In genomic region chr17:65595071-65595655, GRCh38 we compare ENCODE assay signal across 1 cellular context.
TF ChIP-seq lines count a peak whose summit lies in the region.

No MANE protein-coding gene starts in this region.

TF ChIP-seq in Ishikawa, 13 proteins besides CTCF, POLR2A, EP300 and RAD21:
- no peak for TF ChIP-seq REST (IDR thresholded peaks at IDR 0.05; ENCODE audit: low read depth)
- peak; percentile 76 for TF ChIP-seq USF1 (IDR thresholded peaks at IDR 0.05)
